Comparison of ENCODE assay signal across 7 cellular contexts in genomic region chr21:17458279-17458678, GRCh38. TPM values are rescaled to one million over a fixed set of nuclear protein-coding genes. Genes with fewer than 3 reads are reported as not detected.
"Had no signal": no experiment of that assay in that cellular context is flagged by ENCODE, and none has a peak within 500 bp of the region (broad histone marks: within the 10 kb centered on the region; RNA-seq: fewer than 3 reads in every experiment).

No MANE protein-coding gene starts in this region.

- H3K27ac ChIP-seq: HL-60 had no signal

- FAIRE-seq: HTR-8/SVneo, K562 had no signal

- H3K4me3 ChIP-seq: K562 had no signal

- ATAC-seq: K562 had no signal

- DNase-seq: IMR-90, KBM-7, KG1 had no signal

RNA-seq across cellular contexts. Expression of gene CXADR, which starts 54.6 kb away (rescaled TPM):
- polyA plus RNA-seq: IgD-negative memory B cell had no signal
